ENCODE assay signal across 15 cellular contexts in the genomic region with DNA sequence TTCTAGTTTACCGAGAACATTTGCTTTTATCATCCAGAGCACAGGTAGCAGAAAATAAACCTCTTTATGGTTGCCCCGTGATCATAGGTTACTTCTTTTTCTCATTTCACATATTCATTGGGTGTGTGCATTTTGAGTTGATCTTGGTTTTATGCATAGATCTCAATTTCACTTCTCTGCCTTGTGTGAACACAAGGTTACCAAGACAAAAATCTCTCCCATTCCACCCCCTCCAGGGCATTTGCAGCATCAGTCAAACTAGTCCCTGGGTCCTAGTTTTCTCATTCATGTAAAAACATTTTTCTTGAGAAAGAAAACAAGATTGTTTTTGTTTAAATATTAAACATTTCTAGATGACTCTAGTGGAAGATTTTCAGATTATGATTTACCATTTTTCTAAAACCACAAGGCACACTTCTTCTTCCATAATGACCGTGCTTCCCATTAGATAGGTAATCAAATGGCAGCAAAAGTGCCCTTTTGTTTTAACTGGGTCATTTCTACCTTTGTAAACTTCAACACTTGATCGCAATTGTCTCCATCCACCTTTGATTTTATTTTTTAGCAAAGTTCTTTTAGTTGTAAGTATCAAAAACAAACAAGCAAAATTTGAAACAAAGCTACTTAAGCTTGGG.
"Had no signal": no experiment of that assay in that cellular context is flagged by ENCODE, and none has a peak within 500 bp of the region (broad histone marks: within the 10 kb centered on the region; RNA-seq: fewer than 3 reads in every experiment).

No MANE protein-coding gene starts in this region.

- H3K4me1 ChIP-seq: heart left ventricle, pancreas had no signal

- FAIRE-seq: islet of Langerhans, pancreas, small intestine had no signal

- DNase-seq: dermis blood vessel endothelial cell; foreskin melanocyte; heart left ventricle; hippocampal formation; kidney glomerular epithelial cell; mesendoderm; naive B cell; occipital lobe; pancreas; right cardiac atrium; small intestine; stimulated activated CD4-positive, alpha-beta T cell treated with anti-CD3 and anti-CD28 coated beads, Interleukin-12 subunit alpha, Interleukin-12 subunit beta, amount 100 ng/mL, for 4 hours; stimulated activated naive CD4-positive, alpha-beta T cell treated with Interleukin-2 at 50 U/mL for 16 hours; trophoblast cell had no signal

- H3K36me3 ChIP-seq: heart left ventricle, pancreas had no signal

- H3K27ac ChIP-seq: heart left ventricle, pancreas had no signal

- H3K9me3 ChIP-seq: heart left ventricle, pancreas had no signal

- ATAC-seq: heart left ventricle, pancreas, right cardiac atrium had no signal

- H3K4me3 ChIP-seq: heart left ventricle, pancreas had no signal
